8 cellular contexts compared by ENCODE assay signal in the genomic region with DNA sequence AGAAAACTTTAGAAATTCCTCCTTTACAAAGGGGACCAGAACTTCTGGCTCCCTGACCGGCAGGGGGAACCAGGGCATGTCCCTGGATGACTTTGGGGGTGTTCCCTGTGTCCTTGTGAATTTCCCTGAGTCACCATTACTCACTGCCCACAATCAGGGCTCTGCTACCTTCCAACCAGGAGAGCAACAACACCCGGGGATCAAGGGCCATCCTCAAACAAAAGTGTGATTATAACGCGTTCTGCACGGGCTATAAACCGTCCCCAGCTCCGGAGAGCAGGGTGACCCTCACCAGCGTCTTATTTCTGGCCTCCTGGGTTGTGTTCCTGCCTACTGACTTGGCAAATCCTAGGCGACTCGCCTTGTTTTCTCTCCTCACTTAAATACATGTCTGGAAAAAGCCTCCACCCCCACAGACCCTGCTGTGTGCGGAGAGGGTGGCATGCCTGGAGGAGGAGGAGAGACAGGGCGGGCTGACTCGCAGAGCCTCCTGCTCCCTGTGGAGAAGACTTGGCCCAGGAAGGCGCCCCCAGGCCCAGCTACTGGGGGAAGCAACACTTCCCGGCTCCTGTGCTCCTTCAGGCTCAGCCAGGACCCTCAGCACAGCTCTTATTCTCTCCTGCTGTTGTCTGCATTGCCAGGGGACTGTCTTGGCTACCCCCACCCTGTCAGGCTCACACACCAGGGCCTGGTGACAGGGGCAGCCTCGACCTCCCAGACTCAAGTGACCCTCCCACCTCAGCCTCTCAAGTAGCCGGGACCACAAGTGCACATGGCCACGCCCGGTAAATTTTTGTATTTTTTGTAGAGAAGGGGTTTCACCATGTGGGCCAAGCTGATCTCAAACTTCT. TPM values are rescaled to one million over a fixed set of nuclear protein-coding genes. Genes with fewer than 3 reads are reported as not detected.
DNase-seq lines count a peak whose midpoint lies in the region; TF ChIP-seq lines count a peak whose summit lies in the region.

No MANE protein-coding gene starts in this region.

- peak overlapping the region; percentile 18 for H2AFZ ChIP-seq in hepatocyte

- H3K4me1 ChIP-seq in Caco-2, result peaks cover 22% of the 10 kb centered on the region
- H3K4me1 ChIP-seq in HUES64 (ENCODE audit: insufficient read depth, low read length), result peaks cover 25% of the 10 kb centered on the region
- H3K4me1 ChIP-seq in hepatocyte (ENCODE audit: insufficient read depth), result peaks cover 20% of the 10 kb centered on the region

- no peaks in the 10 kb centered on the region for H3K9me3 Mint-ChIP-seq in Caco-2 (ENCODE audit: unreplicated experiment)

- H3K9me2 ChIP-seq in hepatocyte (replicated peaks; ENCODE audit: insufficient read depth), result no peaks in the 10 kb centered on the region

- H3K27ac ChIP-seq in HUES64 (ENCODE audit: low read depth, low read length) (peak overlapping the region; percentile 98), angular gyrus (ENCODE audit: low read depth, low read length) (peak overlapping the region; percentile 56), hepatocyte (peak overlapping the region; percentile 91)

- H3K27me3 ChIP-seq in Caco-2 (replicated peaks; ENCODE audit: control insufficient read depth, insufficient read depth, low read length), result no peaks in the 10 kb centered on the region
- no peaks in the 10 kb centered on the region for H3K27me3 ChIP-seq in HUES64 (ENCODE audit: insufficient read depth, low read length)
- no peaks in the 10 kb centered on the region for H3K27me3 ChIP-seq in hepatocyte

- H3K9me3 ChIP-seq in Caco-2 (no peaks in the 10 kb centered on the region), HUES64 (ENCODE audit: insufficient read depth, low read depth, low read length) (no peaks in the 10 kb centered on the region), hepatocyte (ENCODE audit: low read depth) (no peaks in the 10 kb centered on the region)

- CTCF ChIA-PET in Caco-2 (lab: Charles Lee), result interaction anchor here (1.3 to 2.9 kb wide), 2 partner anchors 43 to 151 kb away, joined by 4 to 7 read pairs; no protein-coding TSS in a partner anchor

- peak; percentile 57 to 88 for TF ChIP-seq CTCF in Caco-2 (IDR thresholded peaks at IDR 0.05; ENCODE audit: insufficient read depth in 1 of 2, low read depth in 1 of 2, low read length in 1 of 2, severe bottlenecking in 1 of 2, unreplicated experiment in 1 of 2)
- TF ChIP-seq CTCF in hepatocyte (IDR thresholded peaks at IDR 0.05; ENCODE audit: poor library complexity), result peak; percentile 65
- peak; percentile 85 for TF ChIP-seq CTCF in retinal pigment epithelial cell (conservative IDR thresholded peaks at IDR 0.05; ENCODE audit: low read depth, low read length)

- peak overlapping the region; percentile 95 for H3K27ac Mint-ChIP-seq in Caco-2 (ENCODE audit: unreplicated experiment)

- no peaks in the 10 kb centered on the region for H3K27me3 Mint-ChIP-seq in Caco-2 (ENCODE audit: insufficient read depth, unreplicated experiment)

- H3K4me2 ChIP-seq in hepatocyte, result peak overlapping the region; percentile 61

- H3K79me2 ChIP-seq in hepatocyte, result no peaks in the 10 kb centered on the region

- POLR2A ChIA-PET in Caco-2 (lab: Charles Lee), result interaction anchor here (0.6 to 1.0 kb wide), 2 partner anchors 43 to 759 kb away, joined by 3 to 10 read pairs; no protein-coding TSS in a partner anchor

- H3K36me3 ChIP-seq in Caco-2 (ENCODE audit: control insufficient read depth, insufficient read depth, low read length), result no peaks in the 10 kb centered on the region
- H3K36me3 ChIP-seq in HUES64 (ENCODE audit: insufficient read depth, low read length), result no peaks in the 10 kb centered on the region
- no peaks in the 10 kb centered on the region for H3K36me3 ChIP-seq in hepatocyte (replicated peaks; ENCODE audit: insufficient read depth, low read depth)

- DNase-seq in Caco-2, result peak; percentile 87 to 89
- DNase-seq in hepatocyte (ENCODE audit: low spot score), result peak; percentile 90
- peak; percentile 91 for DNase-seq in retinal pigment epithelial cell (ENCODE audit: low read depth)
- DNase-seq in cortex of kidney (lab: John Stamatoyannopoulos, UW), result no peak
- DNase-seq in NCI-H774 (lab: John Stamatoyannopoulos, UW), result no peak
- no peak for DNase-seq in effector CD4-positive, alpha-beta T cell

- H3K4me3 Mint-ChIP-seq in Caco-2 (ENCODE audit: unreplicated experiment), result peak overlapping the region; percentile 34

- no peak overlapping the region for H3K4me3 ChIP-seq in Caco-2 (ENCODE audit: low read depth, low read length)
- H3K4me3 ChIP-seq in HUES64 (ENCODE audit: low read length), result peak overlapping the region; percentile 40
- H3K4me3 ChIP-seq in hepatocyte, result no peak overlapping the region
- peak overlapping the region; percentile 19 for H3K4me3 ChIP-seq in retinal pigment epithelial cell (ENCODE audit: low read length)

- no peaks in the 10 kb centered on the region for H4K20me1 ChIP-seq in hepatocyte (ENCODE audit: insufficient read depth, poor library complexity, severe bottlenecking)

- intact Hi-C loops in Caco-2 (cut with micrococcal nuclease; ENCODE audit: unreplicated experiment), result loop anchor here (1.0 to 2.0 kb wide), 5 partner anchors 36 to 149 kb away; no protein-coding TSS in a partner anchor

- peak overlapping the region; percentile 89 for H3K9ac ChIP-seq in HUES64 (ENCODE audit: low read depth, low read length)

- no peaks in the 10 kb centered on the region for H3K36me3 Mint-ChIP-seq in Caco-2 (ENCODE audit: insufficient read depth, unreplicated experiment)

- peaks cover 18% of the 10 kb centered on the region for H3K4me1 Mint-ChIP-seq in Caco-2 (ENCODE audit: low read depth, unreplicated experiment)

- WGBS in HUES64, result 12% methylated on average over 19 of the region's 19 CpGs
- 22% methylated on average over 19 of the region's 19 CpGs for WGBS in hepatocyte (ENCODE audit: low lambda C conversion rate, missing lambda C conversion rate)

- no TSS peak for BruUV-seq in Caco-2 (replicated peaks; lab: Mats Ljungman, UMichigan)

RNA-seq across cellular contexts. Expression of a gene that starts 54.1 kb away (rescaled TPM):
- not detected in 2 replicates for total RNA-seq in Caco-2 (2022)
- polyA plus RNA-seq in HUES64 (2013, experiment 1 of 2), result not detected
- polyA plus RNA-seq in HUES64 (2013, experiment 2 of 2), result not detected
- 2.5 and 4.6 TPM in 2 replicates for total RNA-seq in hepatocyte
- polyA plus RNA-seq in hepatocyte, result 3.7 and 5.2 TPM in 2 replicates

Comparison
In these comparisons a context has a peak if more than half of its experiments do, and no peak if none do; other contexts are left out.
1. DNase-seq: peak in Caco-2 (2 of 2), hepatocyte (single experiment) and retinal pigment epithelial cell (single experiment); none in cortex of kidney (single experiment), NCI-H774 (single experiment) and effector CD4-positive, alpha-beta T cell (single experiment).
2. H3K4me3 ChIP-seq: peak in HUES64 (single experiment) and retinal pigment epithelial cell (single experiment); none in Caco-2 (single experiment) and hepatocyte (single experiment).
3. Peak in every context shown above with its lines, with median percentiles within 50 percentile points of each other: CTCF ChIP-seq and H3K27ac ChIP-seq.